Comparison of ENCODE assay signal across 11 cellular contexts in genomic region chr19:11379857-11380350, GRCh38. TPM values are rescaled to one million over a fixed set of nuclear protein-coding genes. Genes with fewer than 3 reads are reported as not detected.
DNase-seq lines count a peak whose midpoint lies in the region; ATAC-seq and TF ChIP-seq lines count a peak whose summit lies in the region.
"Had no signal": no experiment of that assay in that cellular context is flagged by ENCODE, and none has a peak within 500 bp of the region (broad histone marks: within the 10 kb centered on the region; RNA-seq: fewer than 3 reads in every experiment).

No MANE protein-coding gene starts in this region.

- peaks cover 13% of the 10 kb centered on the region for H3K36me3 Mint-ChIP-seq in activated CD4-positive, alpha-beta T cell treated with anti-CD3 and anti-CD28 coated beads for 36 hours (ENCODE audit: low read depth)
- H3K36me3 Mint-ChIP-seq in endothelial cell (ENCODE audit: low read depth, unreplicated experiment): peaks cover 10% of the 10 kb centered on the region

- no peak overlapping the region for H3K27ac ChIP-seq in PC-9

- POLR2A ChIA-PET in activated CD4-positive, alpha-beta T cell treated with anti-CD3 and anti-CD28 coated beads for 36 hours (lab: Charles Lee): no interaction called here
- POLR2A ChIA-PET in PC-9 (lab: Charles Lee; ENCODE audit: unreplicated experiment): no interaction called here

- peaks cover 68% of the 10 kb centered on the region for H3K4me1 ChIP-seq in PC-9 (replicated peaks; ENCODE audit: insufficient read depth)

- no peaks in the 10 kb centered on the region for H3K9me2 ChIP-seq in PC-9 (ENCODE audit: insufficient read depth)

- intact Hi-C loops in activated CD4-positive, alpha-beta T cell treated with anti-CD3 and anti-CD28 coated beads for 36 hours (cut with DNase I, micrococcal nuclease): loop anchor here (2.0 to 10.0 kb wide), 5 partner anchors 42 to 1125 kb away; partner anchors contain the start of genes MRPL4 (in 1 of the 2) and SPC24 (in 1 of the 2)
- intact Hi-C loops in PC-9 (cut with micrococcal nuclease; ENCODE audit: unreplicated experiment): loop anchor here (5.0 kb wide), 2 partner anchors 42 to 97 kb away; no protein-coding TSS in a partner anchor

- H3K79me2 ChIP-seq in PC-9 (ENCODE audit: low read depth): peaks cover 22% of the 10 kb centered on the region

- no peak for DNase-seq in activated CD4-positive, alpha-beta T cell treated with anti-CD3 and anti-CD28 coated beads for 36 hours
- no peak for DNase-seq in activated CD4-positive, alpha-beta T cell treated with anti-CD3 and anti-CD28 coated beads, Interleukin-2, amount 50 U/mL, for 48 hours
- DNase-seq in PC-9 (no peak), endothelial cell (ENCODE audit: low spot score) (no peak), NCI-H226 (no peak)
- no peak for DNase-seq in stimulated activated naive CD8-positive, alpha-beta T cell treated with anti-CD3 and anti-CD28 coated beads, Interleukin-15, amount 100 ng/mL, for 72 hours
- DNase-seq: activated effector memory CD4-positive, alpha-beta T cell treated with anti-CD3 and anti-CD28 coated beads, Interleukin-2, amount 50 U/mL, for 16 hours; NCI-H1417 treated with DMSO at 0.1 percent for 48 hours had no signal

- no peak overlapping the region for H2AFZ ChIP-seq in PC-9

- H3K36me3 ChIP-seq in PC-9 (ENCODE audit: low read depth): no peaks in the 10 kb centered on the region
- H3K36me3 ChIP-seq: SJSA1 had no signal

- ATAC-seq in activated CD4-positive, alpha-beta T cell treated with anti-CD3 and anti-CD28 coated beads for 36 hours: no peak
- ATAC-seq in stimulated activated naive CD8-positive, alpha-beta T cell treated with anti-CD3 and anti-CD28 coated beads, Interleukin-15, amount 100 ng/mL, for 72 hours: no peak
- ATAC-seq in GM21526 (IDR thresholded peaks at IDR 0.05; ENCODE audit: low FRiP score, unreplicated experiment) (no peak), HG02884 (IDR thresholded peaks at IDR 0.05; ENCODE audit: unreplicated experiment) (no peak)

- H3K27ac Mint-ChIP-seq in activated CD4-positive, alpha-beta T cell treated with anti-CD3 and anti-CD28 coated beads for 36 hours: peak overlapping the region; percentile 93
- peak overlapping the region; percentile 16 for H3K27ac Mint-ChIP-seq in endothelial cell (ENCODE audit: unreplicated experiment)
- H3K27ac Mint-ChIP-seq in stimulated activated naive CD8-positive, alpha-beta T cell treated with anti-CD3 and anti-CD28 coated beads, Interleukin-15, amount 100 ng/mL, for 72 hours: peak overlapping the region; percentile 97 to 99

- BruUV-seq in PC-9 (replicated peaks; lab: Mats Ljungman, UMichigan): no TSS peak

- no peaks in the 10 kb centered on the region for H3K27me3 ChIP-seq in PC-9 (ENCODE audit: insufficient read depth, low read depth)

- H4K20me1 ChIP-seq in PC-9 (ENCODE audit: insufficient read depth): no peaks in the 10 kb centered on the region

- H3K4me1 Mint-ChIP-seq in activated CD4-positive, alpha-beta T cell treated with anti-CD3 and anti-CD28 coated beads for 36 hours: peaks cover 50% of the 10 kb centered on the region
- H3K4me1 Mint-ChIP-seq in endothelial cell (ENCODE audit: unreplicated experiment): peaks cover 29% of the 10 kb centered on the region
- peaks cover 65% of the 10 kb centered on the region for H3K4me1 Mint-ChIP-seq in stimulated activated naive CD8-positive, alpha-beta T cell treated with anti-CD3 and anti-CD28 coated beads, Interleukin-15, amount 100 ng/mL, for 72 hours

- CTCF ChIA-PET in activated CD4-positive, alpha-beta T cell treated with anti-CD3 and anti-CD28 coated beads for 36 hours (lab: Charles Lee): interaction anchor here (0.6 to 4.5 kb wide), 5 partner anchors 39 to 79 kb away, joined by 3 to 24 read pairs (median 4); partner anchors contain the start of gene RGL3
- CTCF ChIA-PET in PC-9 (lab: Charles Lee): interaction anchor here (0.6 kb wide), 1 partner anchor 504 kb away, joined by 3 read pairs; no protein-coding TSS in a partner anchor

- H3K27me3 Mint-ChIP-seq in activated CD4-positive, alpha-beta T cell treated with anti-CD3 and anti-CD28 coated beads for 36 hours: peaks cover 14% of the 10 kb centered on the region
- H3K27me3 Mint-ChIP-seq in endothelial cell (ENCODE audit: unreplicated experiment): peaks cover 14% of the 10 kb centered on the region
- H3K27me3 Mint-ChIP-seq in stimulated activated naive CD8-positive, alpha-beta T cell treated with anti-CD3 and anti-CD28 coated beads, Interleukin-15, amount 100 ng/mL, for 72 hours: peaks cover 26% of the 10 kb centered on the region

- H3K9me3 ChIP-seq in PC-9 (ENCODE audit: insufficient read depth, low read depth): no peaks in the 10 kb centered on the region
- H3K9me3 ChIP-seq: SJSA1 had no signal

- H3K4me2 ChIP-seq in PC-9: peak overlapping the region; percentile 70

- H3K4me3 ChIP-seq in PC-9: no peak overlapping the region

- H3K4me3 Mint-ChIP-seq in activated CD4-positive, alpha-beta T cell treated with anti-CD3 and anti-CD28 coated beads for 36 hours: peak overlapping the region; percentile 75
- H3K4me3 Mint-ChIP-seq in endothelial cell (ENCODE audit: unreplicated experiment): no peak overlapping the region
- H3K4me3 Mint-ChIP-seq in stimulated activated naive CD8-positive, alpha-beta T cell treated with anti-CD3 and anti-CD28 coated beads, Interleukin-15, amount 100 ng/mL, for 72 hours: peak overlapping the region; percentile 81 to 87

- no peaks in the 10 kb centered on the region for H3K9me3 Mint-ChIP-seq in activated CD4-positive, alpha-beta T cell treated with anti-CD3 and anti-CD28 coated beads for 36 hours (ENCODE audit: low read depth)
- H3K9me3 Mint-ChIP-seq in endothelial cell (ENCODE audit: unreplicated experiment): no peaks in the 10 kb centered on the region
- H3K9me3 Mint-ChIP-seq in stimulated activated naive CD8-positive, alpha-beta T cell treated with anti-CD3 and anti-CD28 coated beads, Interleukin-15, amount 100 ng/mL, for 72 hours: no peaks in the 10 kb centered on the region

- no peak for TF ChIP-seq CTCF in PC-9 (conservative IDR thresholded peaks at IDR 0.05)
- no peak for TF ChIP-seq CTCF in endothelial cell (IDR thresholded peaks at IDR 0.05; ENCODE audit: unreplicated experiment)

- peaks cover 57% of the 10 kb centered on the region for H3F3A ChIP-seq in PC-9 (ENCODE audit: insufficient read depth, low read depth)

RNA-seq across cellular contexts. Expression of gene EPOR, which starts 4.2 kb away (rescaled TPM):
- 1 to 10 TPM; 8.0 to 8.4 TPM for total RNA-seq in activated CD4-positive, alpha-beta T cell treated with anti-CD3 and anti-CD28 coated beads for 36 hours
- total RNA-seq in PC-9 (2021): 7.3 and 10.0 TPM in 2 replicates
- total RNA-seq in endothelial cell (ENCODE audit: unreplicated experiment): 18.4 TPM

RNA-seq across cellular contexts. Expression of gene SWSAP1, which starts 5.4 kb away (rescaled TPM):
- total RNA-seq in activated CD4-positive, alpha-beta T cell treated with anti-CD3 and anti-CD28 coated beads for 36 hours: 1 to 10 TPM; 1.5 to 1.7 TPM
- total RNA-seq in PC-9 (2021) (4.6 and 4.8 TPM in 2 replicates), endothelial cell (ENCODE audit: unreplicated experiment) (3.3 TPM)

RNA-seq across cellular contexts. Expression of gene PLPPR2, which starts 24.7 kb away (rescaled TPM):
- 1 to 10 TPM; 2.1 to 2.2 TPM for total RNA-seq in activated CD4-positive, alpha-beta T cell treated with anti-CD3 and anti-CD28 coated beads for 36 hours
- total RNA-seq in PC-9 (2021) (25.2 and 30.4 TPM in 2 replicates), endothelial cell (ENCODE audit: unreplicated experiment) (13.7 TPM)

RNA-seq across cellular contexts. Expression of gene CCDC159, which starts 33.6 kb away (rescaled TPM):
- total RNA-seq in activated CD4-positive, alpha-beta T cell treated with anti-CD3 and anti-CD28 coated beads for 36 hours: 10 to 100 TPM; 15.3 to 18.0 TPM
- total RNA-seq in PC-9 (2021): 9.4 and 13.7 TPM in 2 replicates
- total RNA-seq in endothelial cell (ENCODE audit: unreplicated experiment): 22.3 TPM

RNA-seq across cellular contexts. Expression of gene TMEM205, which starts 33.8 kb away (rescaled TPM):
- total RNA-seq in activated CD4-positive, alpha-beta T cell treated with anti-CD3 and anti-CD28 coated beads for 36 hours: 10 to 100 TPM; 28.0 to 32.6 TPM
- total RNA-seq in PC-9 (2021) (80.3 and 90.6 TPM in 2 replicates), endothelial cell (ENCODE audit: unreplicated experiment) (68.9 TPM)

Comparison
In these comparisons a context has a peak if more than half of its experiments do, and no peak if none do; other contexts are left out.
1. H3K27ac Mint-ChIP-seq: peak in every context shown above with its lines; median percentile 98 in stimulated activated naive CD8-positive, alpha-beta T cell treated with anti-CD3 and anti-CD28 coated beads, Interleukin-15, amount 100 ng/mL, for 72 hours; 93 in activated CD4-positive, alpha-beta T cell treated with anti-CD3 and anti-CD28 coated beads for 36 hours; 16 in endothelial cell.